ENCODE assay signal across 8 cellular contexts in genomic region chr1:33036526-33037503, GRCh38. TPM values are rescaled to one million over a fixed set of nuclear protein-coding genes. Genes with fewer than 3 reads are reported as not detected.
DNase-seq lines count a peak whose midpoint lies in the region; ATAC-seq, FAIRE-seq and TF ChIP-seq lines count a peak whose summit lies in the region.

TSS of gene AK2 (minus strand) at chr1:33036883. CDS start at chr1:33036828, 55 bp downstream.

- TF ChIP-seq POLR2A in GM12892 (IDR thresholded peaks at IDR 0.05; ENCODE audit: low read depth, low read length) (peak; percentile 76), adrenal gland (IDR thresholded peaks at IDR 0.05) (peak; percentile 64 to 83), heart left ventricle (IDR thresholded peaks at IDR 0.05) (peak in 1 of 2 donors; percentile 82)

- H3K27ac ChIP-seq in adrenal gland (peak within 1 kb of the TSS; percentile 29 to 92 (median 80)), heart left ventricle (peak within 1 kb of the TSS in 11 of 12 donors; percentile 74 to 94 (median 83))

- no peaks in the 10 kb centered on the region for H3K9me3 ChIP-seq in adrenal gland (replicated peaks in 1 of 3)
- H3K9me3 ChIP-seq in heart left ventricle, result no peaks in the 10 kb centered on the region

- DNase-seq in GM12892 (ENCODE audit: insufficient read length) (peak; percentile 95), NCI-H146 (lab: John Stamatoyannopoulos, UW) (peak; percentile 95), T-helper 1 cell (peak; percentile 71 to 98 (median 79)), adrenal gland (peak; percentile 96 to 99 (median 98)), heart left ventricle (peak; percentile 97 to 98 (median 98)), pons (ENCODE audit: low spot score) (peak; percentile 99), type B pancreatic cell (ENCODE audit: extremely low spot score, unreplicated experiment) (peak; percentile 94)

- H3K36me3 ChIP-seq in adrenal gland (replicated peaks in 1 of 2), result no peaks in the 10 kb centered on the region
- peaks cover 0 to 19% (median 9%) of the 10 kb centered on the region in 9 donors for H3K36me3 ChIP-seq in heart left ventricle

- H3K9me3 Mint-ChIP-seq in type B pancreatic cell, result peaks cover 5% of the 10 kb centered on the region

- intact Hi-C loops in adrenal gland (cut with DNase I) (no loop called here), heart left ventricle (cut with DNase I) (loop anchor here in 4 of 10 donors (2.0 to 5.0 kb wide), 2 partner anchors 72 to 75 kb away; partner anchors contain the start of gene RNF19B (in 4 of the 4))

- H3K4me3 ChIP-seq in adrenal gland (peak within 1 kb of the TSS in 3 of 4 donors; percentile 50 to 92 (median 76)), heart left ventricle (peak within 1 kb of the TSS; percentile 70 to 99 (median 89))

- peak; percentile 99 for FAIRE-seq in GM12892 (lab: Jason Lieb, UNC)

- H3K4me3 Mint-ChIP-seq in type B pancreatic cell, result peak within 1 kb of the TSS; percentile 98

- peak; percentile 99 for ATAC-seq in HG02852 (IDR thresholded peaks at IDR 0.05; ENCODE audit: unreplicated experiment)
- peak; percentile 100 for ATAC-seq in heart left ventricle

- TF ChIP-seq CTCF in adrenal gland (IDR thresholded peaks at IDR 0.05), result no peak
- no peak for TF ChIP-seq CTCF in heart left ventricle (IDR thresholded peaks at IDR 0.05)
- TF ChIP-seq CTCF in type B pancreatic cell (conservative IDR thresholded peaks at IDR 0.05), result no peak

- H3K27me3 Mint-ChIP-seq in type B pancreatic cell, result no peaks in the 10 kb centered on the region

- peaks cover 13% of the 10 kb centered on the region for H3K4me1 Mint-ChIP-seq in type B pancreatic cell (ENCODE audit: unreplicated experiment)

- H3K27ac Mint-ChIP-seq in type B pancreatic cell, result peak within 1 kb of the TSS; percentile 89

- H3K27me3 ChIP-seq in adrenal gland (no peaks in the 10 kb centered on the region), heart left ventricle (no peaks in the 10 kb centered on the region)

- H3K36me3 Mint-ChIP-seq in type B pancreatic cell, result peaks cover 9% of the 10 kb centered on the region

- H3K4me1 ChIP-seq in adrenal gland (replicated peaks in 1 of 2) (peaks cover 10 to 30% of the 10 kb centered on the region in 2 donors), heart left ventricle (peaks cover 6 to 48% (median 26%) of the 10 kb centered on the region in 12 donors)

- 3 to 7% (median 5%) methylated on average over 28 to 59 of the region's 59 CpGs for WGBS in adrenal gland, 4 donors
- 5 to 7% (median 5%) methylated on average over 55 to 59 of the region's 59 CpGs for WGBS in heart left ventricle, 4 donors

RNA-seq across cellular contexts. Expression of gene AK2, which starts in this region (rescaled TPM):
- 223 TPM for polyA plus RNA-seq in GM12892 (2012; ENCODE audit: missing spikeins)
- total RNA-seq in adrenal gland (100 to 1,000 TPM; 105 to 176 (median 144) TPM), heart left ventricle (100 to 1,000 TPM; 101 to 189 (median 120) TPM), type B pancreatic cell (ENCODE audit: low replicate concordance) (138 and 140 TPM in 2 replicates)
- polyA plus RNA-seq in adrenal gland (100 to 1,000 TPM in 1 of 3 donors, 10 to 100 TPM in 2; 55.3 to 245 (median 75.7) TPM), heart left ventricle (100 to 1,000 TPM; 153 to 292 TPM)

Comparison
In these comparisons a context has a peak if more than half of its experiments do, and no peak if none do; other contexts are left out.
1. Peak in every context shown above with its lines: DNase-seq, ATAC-seq, H3K4me3 ChIP-seq and H3K27ac ChIP-seq.